In genomic region chr2:222038086-222038802, GRCh38 we compare ENCODE assay signal across 1 cellular context.
TF ChIP-seq lines count a peak whose summit lies in the region.

No MANE protein-coding gene starts in this region.

TF ChIP-seq in SK-N-SH, 30 proteins besides CTCF, POLR2A, EP300 and RAD21 (continued from another document):
- TF ChIP-seq, protein P1, sequence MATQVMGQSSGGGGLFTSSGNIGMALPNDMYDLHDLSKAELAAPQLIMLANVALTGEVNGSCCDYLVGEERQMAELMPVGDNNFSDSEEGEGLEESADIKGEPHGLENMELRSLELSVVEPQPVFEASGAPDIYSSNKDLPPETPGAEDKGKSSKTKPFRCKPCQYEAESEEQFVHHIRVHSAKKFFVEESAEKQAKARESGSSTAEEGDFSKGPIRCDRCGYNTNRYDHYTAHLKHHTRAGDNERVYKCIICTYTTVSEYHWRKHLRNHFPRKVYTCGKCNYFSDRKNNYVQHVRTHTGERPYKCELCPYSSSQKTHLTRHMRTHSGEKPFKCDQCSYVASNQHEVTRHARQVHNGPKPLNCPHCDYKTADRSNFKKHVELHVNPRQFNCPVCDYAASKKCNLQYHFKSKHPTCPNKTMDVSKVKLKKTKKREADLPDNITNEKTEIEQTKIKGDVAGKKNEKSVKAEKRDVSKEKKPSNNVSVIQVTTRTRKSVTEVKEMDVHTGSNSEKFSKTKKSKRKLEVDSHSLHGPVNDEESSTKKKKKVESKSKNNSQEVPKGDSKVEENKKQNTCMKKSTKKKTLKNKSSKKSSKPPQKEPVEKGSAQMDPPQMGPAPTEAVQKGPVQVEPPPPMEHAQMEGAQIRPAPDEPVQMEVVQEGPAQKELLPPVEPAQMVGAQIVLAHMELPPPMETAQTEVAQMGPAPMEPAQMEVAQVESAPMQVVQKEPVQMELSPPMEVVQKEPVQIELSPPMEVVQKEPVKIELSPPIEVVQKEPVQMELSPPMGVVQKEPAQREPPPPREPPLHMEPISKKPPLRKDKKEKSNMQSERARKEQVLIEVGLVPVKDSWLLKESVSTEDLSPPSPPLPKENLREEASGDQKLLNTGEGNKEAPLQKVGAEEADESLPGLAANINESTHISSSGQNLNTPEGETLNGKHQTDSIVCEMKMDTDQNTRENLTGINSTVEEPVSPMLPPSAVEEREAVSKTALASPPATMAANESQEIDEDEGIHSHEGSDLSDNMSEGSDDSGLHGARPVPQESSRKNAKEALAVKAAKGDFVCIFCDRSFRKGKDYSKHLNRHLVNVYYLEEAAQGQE (IDR thresholded peaks at IDR 0.05; ENCODE audit: low read depth, low read length): no peak
- TF ChIP-seq ELF1 (IDR thresholded peaks at IDR 0.05) (no peak), NRF1 (IDR thresholded peaks at IDR 0.05; ENCODE audit: low read depth, low read length) (no peak), RXRA (IDR thresholded peaks at IDR 0.05; ENCODE audit: borderline replicate concordance, low read depth) (no peak), FOXJ3 (CRISPR knock-in tag; IDR thresholded peaks at IDR 0.05) (no peak), SMC3 (IDR thresholded peaks at IDR 0.05; ENCODE audit: low read depth, low read length) (no peak), TEAD4 (IDR thresholded peaks at IDR 0.05; ENCODE audit: borderline replicate concordance, insufficient read depth) (no peak), GABPA (IDR thresholded peaks at IDR 0.05; ENCODE audit: low read depth) (no peak), RFX5 (IDR thresholded peaks at IDR 0.05; ENCODE audit: low read length) (no peak), JUND (IDR thresholded peaks at IDR 0.05) (no peak)
- TF ChIP-seq, protein P2, sequence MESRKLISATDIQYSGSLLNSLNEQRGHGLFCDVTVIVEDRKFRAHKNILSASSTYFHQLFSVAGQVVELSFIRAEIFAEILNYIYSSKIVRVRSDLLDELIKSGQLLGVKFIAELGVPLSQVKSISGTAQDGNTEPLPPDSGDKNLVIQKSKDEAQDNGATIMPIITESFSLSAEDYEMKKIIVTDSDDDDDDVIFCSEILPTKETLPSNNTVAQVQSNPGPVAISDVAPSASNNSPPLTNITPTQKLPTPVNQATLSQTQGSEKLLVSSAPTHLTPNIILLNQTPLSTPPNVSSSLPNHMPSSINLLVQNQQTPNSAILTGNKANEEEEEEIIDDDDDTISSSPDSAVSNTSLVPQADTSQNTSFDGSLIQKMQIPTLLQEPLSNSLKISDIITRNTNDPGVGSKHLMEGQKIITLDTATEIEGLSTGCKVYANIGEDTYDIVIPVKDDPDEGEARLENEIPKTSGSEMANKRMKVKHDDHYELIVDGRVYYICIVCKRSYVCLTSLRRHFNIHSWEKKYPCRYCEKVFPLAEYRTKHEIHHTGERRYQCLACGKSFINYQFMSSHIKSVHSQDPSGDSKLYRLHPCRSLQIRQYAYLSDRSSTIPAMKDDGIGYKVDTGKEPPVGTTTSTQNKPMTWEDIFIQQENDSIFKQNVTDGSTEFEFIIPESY (IDR thresholded peaks at IDR 0.05; ENCODE audit: borderline replicate concordance, low read depth): no peak
- TF ChIP-seq, protein P3, sequence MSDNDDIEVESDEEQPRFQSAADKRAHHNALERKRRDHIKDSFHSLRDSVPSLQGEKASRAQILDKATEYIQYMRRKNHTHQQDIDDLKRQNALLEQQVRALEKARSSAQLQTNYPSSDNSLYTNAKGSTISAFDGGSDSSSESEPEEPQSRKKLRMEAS (IDR thresholded peaks at IDR 0.05; ENCODE audit: low read depth): no peak
